25 cellular contexts compared by ENCODE assay signal in the genomic region with DNA sequence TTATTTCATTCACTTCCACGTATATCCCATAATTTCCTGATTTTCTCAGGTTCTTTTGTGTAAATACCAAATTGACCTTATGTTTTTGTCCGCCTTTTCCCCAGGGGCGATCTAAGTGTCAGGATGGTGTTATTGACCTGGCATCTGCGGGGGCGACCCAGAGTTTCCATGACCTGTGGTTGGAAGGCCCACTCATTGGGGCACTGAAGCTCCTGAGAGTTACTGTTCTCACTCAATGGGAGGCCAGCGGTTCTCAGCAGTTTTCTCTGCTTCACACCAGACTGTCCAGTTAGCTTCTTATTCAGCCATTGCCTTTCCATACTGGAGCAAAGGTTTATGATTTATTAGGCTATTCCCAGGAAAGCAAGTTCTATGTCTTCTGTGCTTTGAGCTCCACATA. TPM values are rescaled to one million over a fixed set of nuclear protein-coding genes. Genes with fewer than 3 reads are reported as not detected.
"Had no signal": no experiment of that assay in that cellular context is flagged by ENCODE, and none has a peak within 500 bp of the region (broad histone marks: within the 10 kb centered on the region; RNA-seq: fewer than 3 reads in every experiment).

No MANE protein-coding gene starts in this region.

- H3K27me3 ChIP-seq: ascending aorta, cardiac muscle cell, SJCRH30 had no signal

- H3K4me2 ChIP-seq: SK-N-SH had no signal

- DNase-seq: activated CD4-positive, alpha-beta T cell treated with anti-CD3 and anti-CD28 coated beads, Interleukin-2, amount 10 ng/mL, durations not matched to agents 24 days and 14 days; activated CD4-positive, alpha-beta T cell treated with anti-CD3 and anti-CD28 coated beads, Interleukin-2, amount 50 U/mL, for 4 hours; activated CD8-positive, alpha-beta memory T cell treated with anti-CD3 and anti-CD28 coated beads, Interleukin-2, amount 50 U/mL, for 4 hours; activated effector memory CD4-positive, alpha-beta T cell treated with Interleukin-2 at 50 U/mL for 16 hours; activated naive CD4-positive, alpha-beta T cell treated with anti-CD3 and anti-CD28 coated beads, Interleukin-2, amount 10 ng/mL, durations not matched to agents 7 days and 5 days; activated T-cell treated with anti-CD3 and anti-CD28 coated beads, Interleukin-2, amount 50 U/mL, for 48 hours; amygdala; Karpas-422; KBM-7; NCI-H1105; NCI-H1417 treated with DMSO at 0.1 percent for 48 hours; NCI-H1694; NCI-H1930; NCI-H2081 treated with DMSO at 0.1 percent for 48 hours; NCI-H345; NCI-H524 treated with DMSO at 0.1 percent for 48 hours; SHP77; SJCRH30; SK-N-SH had no signal

- H3K4me1 ChIP-seq: ascending aorta, SJCRH30 had no signal

- H3K36me3 Mint-ChIP-seq: activated naive CD4-positive, alpha-beta T cell treated with anti-CD3 and anti-CD28 coated beads, Interleukin-2, amount 10 ng/mL, durations not matched to agents 7 days and 5 days; activated naive CD8-positive, alpha-beta T cell had no signal

- H3K27me3 Mint-ChIP-seq: activated naive CD8-positive, alpha-beta T cell had no signal

- H3K4me1 Mint-ChIP-seq: activated naive CD4-positive, alpha-beta T cell treated with anti-CD3 and anti-CD28 coated beads, Interleukin-2, amount 10 ng/mL, durations not matched to agents 7 days and 5 days had no signal

- H3K4me3 Mint-ChIP-seq: activated CD4-positive, alpha-beta T cell treated with anti-CD3 and anti-CD28 coated beads, Interleukin-2, amount 10 ng/mL, durations not matched to agents 24 days and 14 days; activated naive CD4-positive, alpha-beta T cell treated with anti-CD3 and anti-CD28 coated beads, Interleukin-2, amount 10 ng/mL, durations not matched to agents 7 days and 5 days; activated naive CD8-positive, alpha-beta T cell; T-helper 1 cell treated with Interleukin-12 subunit alpha and Interleukin-12 subunit beta and Interleukin-4 antibody, amounts not matched to agents 30 μg/mL and 1 μg/mL, for 36 hours; T-helper 2 cell treated with Interferon-gamma antibody and Interleukin-4, amounts not matched to agents 5 μg/mL and 100 μg/mL, for 36 hours had no signal

- H3K36me3 ChIP-seq: ascending aorta, cardiac muscle cell, SJCRH30 had no signal

- ATAC-seq: Panc1 had no signal

- H3K9me3 Mint-ChIP-seq: activated naive CD4-positive, alpha-beta T cell treated with anti-CD3 and anti-CD28 coated beads, Interleukin-2, amount 10 ng/mL, durations not matched to agents 7 days and 5 days; T-helper 1 cell treated with Interleukin-12 subunit alpha and Interleukin-12 subunit beta and Interleukin-4 antibody, amounts not matched to agents 30 μg/mL and 1 μg/mL, for 36 hours; T-helper 2 cell treated with Interferon-gamma antibody and Interleukin-4, amounts not matched to agents 5 μg/mL and 100 μg/mL, for 36 hours had no signal

- H3K27ac ChIP-seq: ascending aorta, cardiac muscle cell, SJCRH30 had no signal

- H3K4me3 ChIP-seq: ascending aorta, cardiac muscle cell, SJCRH30 had no signal

- H3K9me3 ChIP-seq: ascending aorta, SJCRH30, SK-N-SH had no signal

- H3K27ac Mint-ChIP-seq: activated CD4-positive, alpha-beta T cell treated with anti-CD3 and anti-CD28 coated beads, Interleukin-2, amount 10 ng/mL, durations not matched to agents 24 days and 14 days; activated naive CD4-positive, alpha-beta T cell treated with anti-CD3 and anti-CD28 coated beads, Interleukin-2, amount 10 ng/mL, durations not matched to agents 7 days and 5 days; activated naive CD8-positive, alpha-beta T cell; T-helper 1 cell treated with Interleukin-12 subunit alpha and Interleukin-12 subunit beta and Interleukin-4 antibody, amounts not matched to agents 30 μg/mL and 1 μg/mL, for 36 hours; T-helper 2 cell treated with Interferon-gamma antibody and Interleukin-4, amounts not matched to agents 5 μg/mL and 100 μg/mL, for 36 hours had no signal

RNA-seq across cellular contexts. Expression of a gene that starts 53.3 kb away (rescaled TPM):
- total RNA-seq: SJCRH30 had no signal
